ENCODE assay signal across 8 cellular contexts in genomic region chr4:147822128-147822527, GRCh38.
DNase-seq lines count a peak whose midpoint lies in the region; ATAC-seq and TF ChIP-seq lines count a peak whose summit lies in the region.

No MANE protein-coding gene starts in this region.

- H3K4me1 ChIP-seq in Loucy (ENCODE audit: insufficient read depth, low read length, poor library complexity, severe bottlenecking) (peaks cover 23% of the 10 kb centered on the region), esophagus (ENCODE audit: control insufficient read depth in 2 of 2, insufficient read depth in 2 of 2, low read length in 1 of 2) (peaks cover 4 to 11% of the 10 kb centered on the region in 2 donors)

- no peaks in the 10 kb centered on the region for H3K9me2 ChIP-seq in Loucy (replicated peaks; ENCODE audit: low read depth, low read length)

- no peaks in the 10 kb centered on the region for H3K4me1 Mint-ChIP-seq in activated CD8-positive, alpha-beta T cell treated with anti-CD3 and anti-CD28 coated beads for 36 hours (ENCODE audit: low read depth)
- H3K4me1 Mint-ChIP-seq in WTC11, result no peaks in the 10 kb centered on the region

- no peak overlapping the region for H2AFZ ChIP-seq in Loucy (ENCODE audit: low read length)

- H3K4me2 ChIP-seq in Loucy (ENCODE audit: low read depth, low read length, poor library complexity, severe bottlenecking), result peak overlapping the region; percentile 62

- H3F3A ChIP-seq in Loucy (ENCODE audit: low read depth), result no peaks in the 10 kb centered on the region

- H4K20me1 ChIP-seq in Loucy (ENCODE audit: insufficient read depth, low read length, poor library complexity, severe bottlenecking), result no peaks in the 10 kb centered on the region

- CTCF ChIA-PET in activated CD8-positive, alpha-beta T cell treated with anti-CD3 and anti-CD28 coated beads for 36 hours (lab: Charles Lee), result interaction anchor here (3.2 kb wide), 1 partner anchor 45 kb away, joined by 16 read pairs; no protein-coding TSS in a partner anchor
- CTCF ChIA-PET in WTC11 (lab: Charles Lee), result interaction anchor here (1.3 kb wide), 1 partner anchor 45 kb away, joined by 5 read pairs; no protein-coding TSS in a partner anchor

- peak; percentile 19 for DNase-seq in COR-L47 (lab: John Stamatoyannopoulos, UW)
- peak; percentile 74 for DNase-seq in myocyte (ENCODE audit: low read depth)
- DNase-seq in NCI-H526 treated with DMSO at 0.1 percent for 48 hours (lab: John Stamatoyannopoulos, UW), result no peak
- no peak for DNase-seq in activated CD8-positive, alpha-beta T cell treated with anti-CD3 and anti-CD28 coated beads for 36 hours
- DNase-seq in WTC11 (ENCODE audit: low spot score), result no peak

- H3K4me3 ChIP-seq in Loucy (ENCODE audit: low read length, poor library complexity, severe bottlenecking) (no peak overlapping the region), esophagus (ENCODE audit: low read depth in 1 of 2, low read length in 2 of 2) (no peak overlapping the region)

- ATAC-seq in GM21723 (IDR thresholded peaks at IDR 0.05; ENCODE audit: unreplicated experiment), result no peak
- no peak for ATAC-seq in activated CD8-positive, alpha-beta T cell treated with anti-CD3 and anti-CD28 coated beads for 36 hours
- no peak for ATAC-seq in WTC11

- no peaks in the 10 kb centered on the region for H3K27me3 ChIP-seq in Loucy (ENCODE audit: insufficient read depth, low read length, poor library complexity, severe bottlenecking)
- no peaks in the 10 kb centered on the region for H3K27me3 ChIP-seq in esophagus (ENCODE audit: control insufficient read depth in 1 of 2, insufficient read depth in 2 of 2, low read length in 2 of 2)

- H3K27ac Mint-ChIP-seq in activated CD8-positive, alpha-beta T cell treated with anti-CD3 and anti-CD28 coated beads for 36 hours, result no peak overlapping the region
- H3K27ac Mint-ChIP-seq in WTC11, result no peak overlapping the region; the same call in 1 of the 2 replicates

- peaks cover 9% of the 10 kb centered on the region; the same call in 1 of the 2 replicates for H3K79me2 ChIP-seq in Loucy (ENCODE audit: insufficient read depth, low read length)

- no peaks in the 10 kb centered on the region for H3K27me3 Mint-ChIP-seq in activated CD8-positive, alpha-beta T cell treated with anti-CD3 and anti-CD28 coated beads for 36 hours
- no peaks in the 10 kb centered on the region for H3K27me3 Mint-ChIP-seq in WTC11 (ENCODE audit: low read depth)

- no peaks in the 10 kb centered on the region for H3K9me3 ChIP-seq in Loucy (ENCODE audit: insufficient read depth, low read depth, low read length)
- no peaks in the 10 kb centered on the region for H3K9me3 ChIP-seq in esophagus (ENCODE audit: control insufficient read depth in 2 of 2, insufficient read depth in 1 of 2, low read depth in 1 of 2, low read length in 1 of 2)

- TF ChIP-seq CTCF in Loucy (conservative IDR thresholded peaks at IDR 0.05; ENCODE audit: low read length), result no peak
- TF ChIP-seq CTCF in activated CD8-positive, alpha-beta T cell treated with anti-CD3 and anti-CD28 coated beads for 36 hours (IDR thresholded peaks at IDR 0.05), result no peak
- TF ChIP-seq CTCF in WTC11 (IDR thresholded peaks at IDR 0.05), result no peak

- POLR2A ChIA-PET in activated CD8-positive, alpha-beta T cell treated with anti-CD3 and anti-CD28 coated beads for 36 hours (lab: Charles Lee), result no interaction called here
- POLR2A ChIA-PET in WTC11 (lab: Charles Lee), result no interaction called here

- H3K36me3 ChIP-seq in Loucy (ENCODE audit: insufficient read depth, low read length) (peaks cover 15% of the 10 kb centered on the region; the same call in 1 of the 2 replicates), esophagus (ENCODE audit: control insufficient read depth in 2 of 2, insufficient read depth in 2 of 2, low read length in 1 of 2) (peaks cover 0 to 3% of the 10 kb centered on the region in 2 donors)

- no peaks in the 10 kb centered on the region for H3K9me3 Mint-ChIP-seq in activated CD8-positive, alpha-beta T cell treated with anti-CD3 and anti-CD28 coated beads for 36 hours
- H3K9me3 Mint-ChIP-seq in WTC11, result no peaks in the 10 kb centered on the region

- no peaks in the 10 kb centered on the region for H3K36me3 Mint-ChIP-seq in activated CD8-positive, alpha-beta T cell treated with anti-CD3 and anti-CD28 coated beads for 36 hours (ENCODE audit: low read depth)
- H3K36me3 Mint-ChIP-seq in WTC11, result no peaks in the 10 kb centered on the region

- H3K4me3 Mint-ChIP-seq in activated CD8-positive, alpha-beta T cell treated with anti-CD3 and anti-CD28 coated beads for 36 hours, result no peak overlapping the region
- H3K4me3 Mint-ChIP-seq in WTC11, result no peak overlapping the region

- intact Hi-C loops in activated CD8-positive, alpha-beta T cell treated with anti-CD3 and anti-CD28 coated beads for 36 hours (cut with micrococcal nuclease), result no loop called here

- peak overlapping the region; percentile 56 for H3K9ac ChIP-seq in Loucy (ENCODE audit: low read depth, low read length, poor library complexity, severe bottlenecking)

- peak overlapping the region; percentile 62 to 76 for H3K27ac ChIP-seq in esophagus (ENCODE audit: low read depth in 2 of 2, low read length in 1 of 2)

TF ChIP-seq in WTC11, 78 proteins besides CTCF, POLR2A, EP300 and RAD21:
- TF ChIP-seq USF1 (CRISPR knock-in tag; IDR thresholded peaks at IDR 0.05), result no peak
- no peak for TF ChIP-seq ARID4B (CRISPR knock-in tag; IDR thresholded peaks at IDR 0.05; ENCODE audit: borderline replicate concordance)
- TF ChIP-seq CREB1 (CRISPR knock-in tag; IDR thresholded peaks at IDR 0.05), result no peak
- no peak for TF ChIP-seq IRF1 (CRISPR knock-in tag; IDR thresholded peaks at IDR 0.05)
- no peak for TF ChIP-seq E2F4 (CRISPR knock-in tag; IDR thresholded peaks at IDR 0.05; ENCODE audit: borderline replicate concordance, low read depth)
- no peak for TF ChIP-seq NR2C2 (CRISPR knock-in tag; IDR thresholded peaks at IDR 0.05)
- no peak for TF ChIP-seq ZNF138 (CRISPR knock-in tag; conservative IDR thresholded peaks at IDR 0.05)
- no peak for TF ChIP-seq IRF2 (CRISPR knock-in tag; IDR thresholded peaks at IDR 0.05; ENCODE audit: borderline replicate concordance, low read depth)

Comparison
In these comparisons a context has a peak if more than half of its experiments do, and no peak if none do; other contexts are left out.
1. DNase-seq: peak in COR-L47 (single experiment) and myocyte (single experiment); none in NCI-H526 treated with DMSO at 0.1 percent for 48 hours (single experiment), activated CD8-positive, alpha-beta T cell treated with anti-CD3 and anti-CD28 coated beads for 36 hours (single experiment) and WTC11 (single experiment).